Comparison of ENCODE assay signal across 16 cellular contexts in genomic region chr3:146421814-146422748, GRCh38. TPM values are rescaled to one million over a fixed set of nuclear protein-coding genes. Genes with fewer than 3 reads are reported as not detected.
DNase-seq lines count a peak whose midpoint lies in the region; ATAC-seq, FAIRE-seq and TF ChIP-seq lines count a peak whose summit lies in the region.
"Had no signal": no experiment of that assay in that cellular context is flagged by ENCODE, and none has a peak within 500 bp of the region (broad histone marks: within the 10 kb centered on the region; RNA-seq: fewer than 3 reads in every experiment).

No MANE protein-coding gene starts in this region.

- in situ Hi-C loops in T47D (cut with HindIII; ENCODE audit: low pct_unique_long_range_greater_than_20kb, low sequenced_read_pairs) = no loop called here

- H3K4me3 ChIP-seq in LNCaP clone FGC (ENCODE audit: low read depth, low read length) = no peak overlapping the region
- no peak overlapping the region for H3K4me3 ChIP-seq in psoas muscle
- H3K4me3 ChIP-seq: coronary artery, left lung, neural progenitor cell had no signal

- peak; percentile 39 for TF ChIP-seq CTCF in LNCaP clone FGC (IDR thresholded peaks at IDR 0.05; ENCODE audit: control insufficient read depth, extremely low read depth, insufficient read depth)
- no peak for TF ChIP-seq CTCF in psoas muscle (IDR thresholded peaks at IDR 0.05)
- TF ChIP-seq CTCF in progenitor cell of endocrine pancreas (IDR thresholded peaks at IDR 0.05; ENCODE audit: unreplicated experiment) = no peak

- H3K36me3 Mint-ChIP-seq in progenitor cell of endocrine pancreas (ENCODE audit: insufficient read depth) = no peaks in the 10 kb centered on the region
- H3K36me3 Mint-ChIP-seq: neural progenitor cell had no signal

- no peak for TF ChIP-seq POLR2A in GM18505 (IDR thresholded peaks at IDR 0.05; ENCODE audit: borderline replicate concordance, extremely low read depth, insufficient read depth, insufficient read length)

- H3K27ac ChIP-seq in psoas muscle = no peak overlapping the region
- H3K27ac ChIP-seq: coronary artery, left lung, neural progenitor cell had no signal

- no peaks in the 10 kb centered on the region for H3K9me3 Mint-ChIP-seq in progenitor cell of endocrine pancreas (ENCODE audit: low read depth)
- H3K9me3 Mint-ChIP-seq: neural progenitor cell had no signal

- no peak overlapping the region for H3K27ac Mint-ChIP-seq in progenitor cell of endocrine pancreas
- H3K27ac Mint-ChIP-seq: neural progenitor cell, T-helper 17 cell had no signal

- no peak for FAIRE-seq in frontal cortex (lab: Jason Lieb, UNC)

- H3K36me3 ChIP-seq in psoas muscle (ENCODE audit: insufficient read depth in 1 of 2, low read depth in 1 of 2) = no peaks in the 10 kb centered on the region
- H3K36me3 ChIP-seq: left lung, neural progenitor cell had no signal

- H3K27me3 Mint-ChIP-seq in progenitor cell of endocrine pancreas = no peaks in the 10 kb centered on the region

- intact Hi-C loops in psoas muscle (cut with DNase I) = no loop called here

- H3K4me1 Mint-ChIP-seq in progenitor cell of endocrine pancreas (ENCODE audit: low read depth) = no peaks in the 10 kb centered on the region
- H3K4me1 Mint-ChIP-seq: neural progenitor cell, T-helper 17 cell had no signal

- H3K9me3 ChIP-seq in psoas muscle = no peaks in the 10 kb centered on the region
- H3K9me3 ChIP-seq: left lung had no signal

- 48 to 57% (median 54%) methylated on average over 5 of the region's 5 CpGs for WGBS in psoas muscle, 3 donors

- H3K27me3 ChIP-seq in psoas muscle (ENCODE audit: insufficient read depth in 3 of 3, low read length in 2 of 3) = no peaks in the 10 kb centered on the region
- H3K27me3 ChIP-seq: left lung, neural progenitor cell had no signal

- DNase-seq in AG08395 (ENCODE audit: low spot score) (peak; percentile 13), LNCaP clone FGC (ENCODE audit: low read depth) (peak; percentile 69), T47D (ENCODE audit: low read depth in 1 of 2, low spot score in 1 of 2) (peak; percentile 6 to 73), iris pigment epithelial cell (ENCODE audit: low read depth) (peak; percentile 94), psoas muscle (no peak), frontal cortex (ENCODE audit: low spot score in 2 of 2) (no peak), progenitor cell of endocrine pancreas (ENCODE audit: low spot score, unreplicated experiment) (no peak)
- DNase-seq: activated CD4-positive, alpha-beta T cell treated with anti-CD3 and anti-CD28 coated beads, Interleukin-2, amount 50 U/mL, for 48 hours; DND-41; glutamatergic neuron; left lung; NCI-H2081; T-helper 17 cell had no signal

- no peak overlapping the region for H3K4me3 Mint-ChIP-seq in progenitor cell of endocrine pancreas (ENCODE audit: low read depth)
- H3K4me3 Mint-ChIP-seq: neural progenitor cell, T-helper 17 cell had no signal

- no peak for ATAC-seq in psoas muscle
- no peak for ATAC-seq in GM18505 (IDR thresholded peaks at IDR 0.05; ENCODE audit: unreplicated experiment)
- ATAC-seq: left lung, T-helper 17 cell had no signal

- H3K4me1 ChIP-seq in psoas muscle = no peaks in the 10 kb centered on the region
- H3K4me1 ChIP-seq: left lung, neural progenitor cell had no signal

RNA-seq across cellular contexts. Expression of gene PLSCR2, which starts 47.3 kb away (rescaled TPM):
- not detected for total RNA-seq in psoas muscle
- not detected for polyA plus RNA-seq in psoas muscle
- total RNA-seq in frontal cortex = not detected
- 0.44 TPM in 1 of 2 replicates, not detected in the other for total RNA-seq in progenitor cell of endocrine pancreas
- total RNA-seq: T-helper 17 cell had no signal

Comparison
In these comparisons a context has a peak if more than half of its experiments do, and no peak if none do; other contexts are left out.
1. DNase-seq: peak in AG08395 (single experiment), LNCaP clone FGC (single experiment), T47D (2 of 2) and iris pigment epithelial cell (single experiment); none in psoas muscle (0 of 2), frontal cortex (0 of 2) and progenitor cell of endocrine pancreas (single experiment).